In the genomic region with DNA sequence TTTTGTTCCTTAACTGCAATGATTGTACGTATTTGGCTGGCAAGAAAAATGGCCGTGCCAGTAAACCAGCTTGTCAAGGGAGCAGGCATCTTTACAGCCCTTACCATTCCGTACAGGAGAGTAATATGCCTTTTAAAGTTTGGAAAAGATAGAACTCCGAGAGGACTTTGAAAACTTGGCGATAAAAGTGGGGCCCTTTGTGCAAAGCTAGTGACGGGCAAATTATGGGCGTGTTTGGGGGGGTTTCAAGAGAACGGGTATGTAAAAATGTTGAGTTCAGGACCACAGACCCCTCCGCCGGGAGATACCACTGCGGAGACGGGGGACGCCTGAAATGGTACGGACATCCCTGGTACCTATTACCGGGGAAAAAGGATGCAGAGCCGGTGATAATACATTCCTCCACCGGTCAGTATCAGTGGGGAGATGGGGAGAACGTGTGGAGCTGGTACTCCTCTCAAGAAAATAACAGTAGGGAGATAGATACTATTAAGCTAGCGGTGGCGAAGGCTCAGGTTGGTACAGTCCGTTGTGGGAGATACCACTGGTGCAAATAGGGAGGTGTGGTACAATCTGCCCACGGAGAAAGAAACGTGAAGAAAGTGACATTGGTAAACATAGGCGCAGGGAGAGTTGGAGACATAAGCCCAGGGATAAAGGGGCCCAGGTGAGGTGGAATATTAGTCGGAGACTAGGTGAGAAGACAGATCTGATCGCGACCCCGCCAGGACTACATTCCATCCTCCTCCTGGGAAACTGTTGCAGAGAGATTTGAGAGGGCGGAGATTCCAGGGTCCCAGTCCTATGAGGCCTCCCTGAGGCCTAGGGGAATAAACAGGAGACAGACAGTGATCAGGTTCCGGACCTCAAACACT, we compare ENCODE assay signal across 8 cellular contexts. TPM values are rescaled to one million over a fixed set of nuclear protein-coding genes. Genes with fewer than 3 reads are reported as not detected.
DNase-seq lines count a peak whose midpoint lies in the region; ATAC-seq, FAIRE-seq and TF ChIP-seq lines count a peak whose summit lies in the region.

No MANE protein-coding gene starts in this region.

- ATAC-seq in A549 (peak; percentile 92 to 93), GM19035 (IDR thresholded peaks at IDR 0.05; ENCODE audit: unreplicated experiment) (peak; percentile 83)
- ATAC-seq in naive thymus-derived CD8-positive, alpha-beta T cell = peak; percentile 59 to 63
- ATAC-seq in stimulated activated memory B cell treated with anti-CD40 and anti-IgM and Interleukin-4, amounts not matched to agents 10 μg/mL and 1 μg/mL and 100 μg/mL, for 72 hours = peak; percentile 91

- H3K4me2 ChIP-seq in A549 = peak overlapping the region; percentile 65

- no peaks in the 10 kb centered on the region for H3K36me3 Mint-ChIP-seq in naive thymus-derived CD8-positive, alpha-beta T cell
- no peaks in the 10 kb centered on the region for H3K36me3 Mint-ChIP-seq in stimulated activated memory B cell treated with anti-CD40 and anti-IgM and Interleukin-4, amounts not matched to agents 10 μg/mL and 1 μg/mL and 100 μg/mL, for 72 hours

- H3K4me1 Mint-ChIP-seq in naive thymus-derived CD8-positive, alpha-beta T cell = peaks cover 11 to 13% (median 12%) of the 10 kb centered on the region in 4 donors
- H3K4me1 Mint-ChIP-seq in stimulated activated memory B cell treated with anti-CD40 and anti-IgM and Interleukin-4, amounts not matched to agents 10 μg/mL and 1 μg/mL and 100 μg/mL, for 72 hours = peaks cover 12% of the 10 kb centered on the region

- no peaks in the 10 kb centered on the region for H3K4me1 ChIP-seq in A549
- no peaks in the 10 kb centered on the region for H3K4me1 ChIP-seq in Peyer's patch

- DNase-seq in A549 (ENCODE audit: low read depth in 1 of 2, low spot score in 1 of 2) = peak; percentile 64 to 89
- peak; percentile 68 to 83 (median 70) for DNase-seq in Peyer's patch
- DNase-seq in activated effector memory CD4-positive, alpha-beta T cell treated with Interleukin-2 at 50 U/mL for 16 hours = peak; percentile 65
- peak; percentile 88 for DNase-seq in fibroblast of pulmonary artery (ENCODE audit: low read depth)
- DNase-seq in naive thymus-derived CD8-positive, alpha-beta T cell = peak; percentile 58 to 91 (median 80)

- H3K27ac Mint-ChIP-seq in naive thymus-derived CD8-positive, alpha-beta T cell = peak overlapping the region; percentile 95 to 99 (median 98)
- peak overlapping the region; percentile 99 for H3K27ac Mint-ChIP-seq in stimulated activated memory B cell treated with anti-CD40 and anti-IgM and Interleukin-4, amounts not matched to agents 10 μg/mL and 1 μg/mL and 100 μg/mL, for 72 hours

- H3K4me3 Mint-ChIP-seq in naive thymus-derived CD8-positive, alpha-beta T cell = peak overlapping the region; percentile 88 to 99 (median 94)
- peak overlapping the region; percentile 98 for H3K4me3 Mint-ChIP-seq in stimulated activated memory B cell treated with anti-CD40 and anti-IgM and Interleukin-4, amounts not matched to agents 10 μg/mL and 1 μg/mL and 100 μg/mL, for 72 hours

- H3K9me3 Mint-ChIP-seq in naive thymus-derived CD8-positive, alpha-beta T cell = peaks cover 0 to 4% (median 0%) of the 10 kb centered on the region in 9 donors
- no peaks in the 10 kb centered on the region for H3K9me3 Mint-ChIP-seq in stimulated activated memory B cell treated with anti-CD40 and anti-IgM and Interleukin-4, amounts not matched to agents 10 μg/mL and 1 μg/mL and 100 μg/mL, for 72 hours

- TF ChIP-seq CTCF in A549 (IDR thresholded peaks at IDR 0.05) (no peak), Peyer's patch (IDR thresholded peaks at IDR 0.05) (no peak), fibroblast of pulmonary artery (IDR thresholded peaks at IDR 0.05; ENCODE audit: low read length, missing control alignments) (no peak)

- CTCF ChIA-PET in A549 (lab: Yijun Ruan, JAX) = interaction anchor here (1.2 kb wide), 1 partner anchor 376 kb away, joined by 3 read pairs; no protein-coding TSS in a partner anchor

- no peak for TF ChIP-seq EP300 in A549 (IDR thresholded peaks at IDR 0.05)

- POLR2A ChIA-PET in A549 (lab: Yijun Ruan, JAX) = interaction anchor here (0.5 kb wide), 1 partner anchor 239 kb away, joined by 3 read pairs; no protein-coding TSS in a partner anchor
- POLR2A ChIA-PET in naive thymus-derived CD8-positive, alpha-beta T cell (lab: Charles Lee) = interaction anchor here (0.9 to 1.2 kb wide), 2 partner anchors 185 to 788 kb away, joined by 3 to 8 read pairs; a partner anchor contains a TSS

- H3K27ac ChIP-seq in A549 (peak overlapping the region; percentile 94 to 99), KOPT-K1 (ENCODE audit: low read depth, low read length, poor library complexity, severe bottlenecking) (peak overlapping the region; percentile 91), Peyer's patch (peak overlapping the region; percentile 73 to 89 (median 80))

- peaks cover 4% of the 10 kb centered on the region; the same call in 1 of the 3 replicates for H3K9me3 ChIP-seq in A549
- H3K9me3 ChIP-seq in KOPT-K1 (ENCODE audit: insufficient read depth, low read length, poor library complexity, severe bottlenecking) = no peaks in the 10 kb centered on the region
- H3K9me3 ChIP-seq in Peyer's patch = no peaks in the 10 kb centered on the region

- peak overlapping the region; percentile 54 for H3K4me3 ChIP-seq in A549
- peak overlapping the region; percentile 37 to 66 (median 48) for H3K4me3 ChIP-seq in Peyer's patch
- peak overlapping the region; percentile 61 for H3K4me3 ChIP-seq in fibroblast of pulmonary artery (replicated peaks; ENCODE audit: low read depth, low read length)

- H3K36me3 ChIP-seq in KOPT-K1 (ENCODE audit: insufficient read depth, low read length) = no peaks in the 10 kb centered on the region
- no peaks in the 10 kb centered on the region for H3K36me3 ChIP-seq in Peyer's patch

- peak; percentile 13 for FAIRE-seq in A549 (lab: Jason Lieb, UNC)

- no peak for TF ChIP-seq POLR2A in A549 (IDR thresholded peaks at IDR 0.05; ENCODE audit: low read length)
- TF ChIP-seq POLR2A in Peyer's patch (IDR thresholded peaks at IDR 0.05) = no peak

- no peak for TF ChIP-seq RAD21 in A549 (conservative IDR thresholded peaks at IDR 0.05 in 1 of 2, IDR thresholded peaks at IDR 0.05 in 1 of 2)

- H3K27me3 Mint-ChIP-seq in naive thymus-derived CD8-positive, alpha-beta T cell = no peaks in the 10 kb centered on the region
- no peaks in the 10 kb centered on the region for H3K27me3 Mint-ChIP-seq in stimulated activated memory B cell treated with anti-CD40 and anti-IgM and Interleukin-4, amounts not matched to agents 10 μg/mL and 1 μg/mL and 100 μg/mL, for 72 hours

- H3K27me3 ChIP-seq in Peyer's patch = no peaks in the 10 kb centered on the region

- 1% methylated on average over 25 of the region's 30 CpGs for WGBS in A549 (ENCODE audit: missing lambda C conversion rate)

TF ChIP-seq in A549, 52 proteins besides CTCF, POLR2A, EP300 and RAD21 (continues in another document):
- TF ChIP-seq HOXA7 (CRISPR knock-in tag; IDR thresholded peaks at IDR 0.05) (no peak), HEYL (CRISPR knock-in tag; IDR thresholded peaks at IDR 0.05) (no peak)
- TF ChIP-seq, protein P1, sequence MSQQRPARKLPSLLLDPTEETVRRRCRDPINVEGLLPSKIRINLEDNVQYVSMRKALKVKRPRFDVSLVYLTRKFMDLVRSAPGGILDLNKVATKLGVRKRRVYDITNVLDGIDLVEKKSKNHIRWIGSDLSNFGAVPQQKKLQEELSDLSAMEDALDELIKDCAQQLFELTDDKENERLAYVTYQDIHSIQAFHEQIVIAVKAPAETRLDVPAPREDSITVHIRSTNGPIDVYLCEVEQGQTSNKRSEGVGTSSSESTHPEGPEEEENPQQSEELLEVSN (IDR thresholded peaks at IDR 0.05; ENCODE audit: borderline replicate concordance, low read depth) = no peak
- TF ChIP-seq, protein P2, sequence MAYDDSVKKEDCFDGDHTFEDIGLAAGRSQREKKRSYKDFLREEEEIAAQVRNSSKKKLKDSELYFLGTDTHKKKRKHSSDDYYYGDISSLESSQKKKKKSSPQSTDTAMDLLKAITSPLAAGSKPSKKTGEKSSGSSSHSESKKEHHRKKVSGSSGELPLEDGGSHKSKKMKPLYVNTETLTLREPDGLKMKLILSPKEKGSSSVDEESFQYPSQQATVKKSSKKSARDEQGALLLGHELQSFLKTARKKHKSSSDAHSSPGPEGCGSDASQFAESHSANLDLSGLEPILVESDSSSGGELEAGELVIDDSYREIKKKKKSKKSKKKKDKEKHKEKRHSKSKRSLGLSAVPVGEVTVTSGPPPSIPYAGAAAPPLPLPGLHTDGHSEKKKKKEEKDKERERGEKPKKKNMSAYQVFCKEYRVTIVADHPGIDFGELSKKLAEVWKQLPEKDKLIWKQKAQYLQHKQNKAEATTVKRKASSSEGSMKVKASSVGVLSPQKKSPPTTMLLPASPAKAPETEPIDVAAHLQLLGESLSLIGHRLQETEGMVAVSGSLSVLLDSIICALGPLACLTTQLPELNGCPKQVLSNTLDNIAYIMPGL (CRISPR knock-in tag; IDR thresholded peaks at IDR 0.05; ENCODE audit: borderline replicate concordance) = no peak

RNA-seq across cellular contexts. Expression of a gene that starts 14.5 kb away (rescaled TPM):
- polyA plus RNA-seq in A549 (2011; rRNA removed) = not detected in 2 replicates
- polyA plus RNA-seq in A549 (2012; cell fraction: cytosol; rRNA removed) = not detected in 2 replicates
- polyA plus RNA-seq in A549 (2012; cell fraction: nucleus; rRNA removed) = not detected in 2 replicates
- not detected in 3 replicates for polyA plus RNA-seq in A549 (2017; fragmentation: RNase III; extraction: RNeasy Plus Mini Kit Qiagen cat#74134 plus additional on column Dnase treatment)
- not detected in 2 replicates for polyA minus RNA-seq in A549 (2011; rRNA and poly(A)+ RNA removed)
- total RNA-seq in Peyer's patch = not detected
- total RNA-seq in naive thymus-derived CD8-positive, alpha-beta T cell = not detected
- not detected for polyA plus RNA-seq in naive thymus-derived CD8-positive, alpha-beta T cell

RNA-seq across cellular contexts. Expression of a gene that starts 17.5 kb away (rescaled TPM):
- polyA plus RNA-seq in A549 (2011; rRNA removed) (5.1 and 5.5 TPM in 2 replicates), A549 (2017; fragmentation: RNase III; extraction: RNeasy Plus Mini Kit Qiagen cat#74134 plus additional on column Dnase treatment) (3.7 to 4.5 TPM (median 4.1 TPM) in 3 replicates)
- polyA plus RNA-seq in A549 (2012; cell fraction: cytosol; rRNA removed) = 0.77 and 0.92 TPM in 2 replicates
- polyA plus RNA-seq in A549 (2012; cell fraction: nucleus; rRNA removed) = 1.1 and 1.4 TPM in 2 replicates
- 1.6 and 2.1 TPM in 2 replicates for polyA minus RNA-seq in A549 (2011; rRNA and poly(A)+ RNA removed)
- total RNA-seq in Peyer's patch = 10 to 100 TPM in 1 of 4 donors, 1 to 10 TPM in 3; 2.5 to 10.7 (median 6.6) TPM
- 10 to 100 TPM; 14.2 to 14.6 TPM for total RNA-seq in naive thymus-derived CD8-positive, alpha-beta T cell
- 1 to 10 TPM; 3.7 to 7.6 (median 6.5) TPM for polyA plus RNA-seq in naive thymus-derived CD8-positive, alpha-beta T cell

RNA-seq across cellular contexts. Expression of a gene that starts 50.2 kb away (rescaled TPM):
- 0.88 and 1.2 TPM in 2 replicates for polyA plus RNA-seq in A549 (2011; rRNA removed)
- 0.11 and 0.13 TPM in 2 replicates for polyA plus RNA-seq in A549 (2012; cell fraction: cytosol; rRNA removed)
- polyA plus RNA-seq in A549 (2012; cell fraction: nucleus; rRNA removed) = 0.18 and 0.31 TPM in 2 replicates
- 0.46 to 0.58 TPM (median 0.54 TPM) in 3 replicates for polyA plus RNA-seq in A549 (2017; fragmentation: RNase III; extraction: RNeasy Plus Mini Kit Qiagen cat#74134 plus additional on column Dnase treatment)
- polyA minus RNA-seq in A549 (2011; rRNA and poly(A)+ RNA removed) = 0.39 and 1.1 TPM in 2 replicates
- total RNA-seq in Peyer's patch = 10 to 100 TPM in 1 of 4 donors, 1 to 10 TPM in 3; 2.3 to 20.6 (median 7.1) TPM
- 1 to 10 TPM; 5.2 to 5.8 TPM for total RNA-seq in naive thymus-derived CD8-positive, alpha-beta T cell
- 1 to 10 TPM in 1 of 3 donors, under 1 TPM in 2; 0.32 to 2.1 (median 0.77) TPM for polyA plus RNA-seq in naive thymus-derived CD8-positive, alpha-beta T cell

Comparison
In these comparisons a context has a peak if more than half of its experiments do, and no peak if none do; other contexts are left out.
1. Peak in every context shown above with its lines: DNase-seq, ATAC-seq, H3K4me3 ChIP-seq and H3K27ac ChIP-seq.